1 cellular context compared by ENCODE assay signal in the genomic region with DNA sequence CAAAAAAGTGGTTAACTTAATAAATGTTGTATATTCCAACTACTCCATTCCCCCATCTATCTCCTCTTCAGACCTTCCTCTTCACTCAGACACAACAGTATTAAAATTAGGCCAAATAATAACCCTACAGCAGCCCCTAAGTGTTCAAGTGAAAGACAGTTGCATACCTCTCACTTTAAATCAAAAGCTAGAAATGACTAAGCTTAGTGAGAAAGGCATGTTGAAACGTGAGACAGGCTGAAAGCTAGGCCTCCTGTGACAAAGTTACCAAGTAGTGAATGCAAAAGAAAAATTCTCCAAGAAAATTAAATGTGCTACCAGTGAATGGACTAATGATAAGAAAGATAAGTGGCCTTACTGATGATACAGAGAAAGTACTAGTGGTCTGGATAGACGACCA.
TF ChIP-seq lines count a peak whose summit lies in the region.

No MANE protein-coding gene starts in this region.

TF ChIP-seq in HepG2, 621 proteins besides CTCF, POLR2A, EP300 and RAD21 (continued from another document):
- TF ChIP-seq ZNF609 (CRISPR knock-in tag; IDR thresholded peaks at IDR 0.05; ENCODE audit: borderline replicate concordance) = no peak
